ENCODE assay signal across 8 cellular contexts in the genomic region with DNA sequence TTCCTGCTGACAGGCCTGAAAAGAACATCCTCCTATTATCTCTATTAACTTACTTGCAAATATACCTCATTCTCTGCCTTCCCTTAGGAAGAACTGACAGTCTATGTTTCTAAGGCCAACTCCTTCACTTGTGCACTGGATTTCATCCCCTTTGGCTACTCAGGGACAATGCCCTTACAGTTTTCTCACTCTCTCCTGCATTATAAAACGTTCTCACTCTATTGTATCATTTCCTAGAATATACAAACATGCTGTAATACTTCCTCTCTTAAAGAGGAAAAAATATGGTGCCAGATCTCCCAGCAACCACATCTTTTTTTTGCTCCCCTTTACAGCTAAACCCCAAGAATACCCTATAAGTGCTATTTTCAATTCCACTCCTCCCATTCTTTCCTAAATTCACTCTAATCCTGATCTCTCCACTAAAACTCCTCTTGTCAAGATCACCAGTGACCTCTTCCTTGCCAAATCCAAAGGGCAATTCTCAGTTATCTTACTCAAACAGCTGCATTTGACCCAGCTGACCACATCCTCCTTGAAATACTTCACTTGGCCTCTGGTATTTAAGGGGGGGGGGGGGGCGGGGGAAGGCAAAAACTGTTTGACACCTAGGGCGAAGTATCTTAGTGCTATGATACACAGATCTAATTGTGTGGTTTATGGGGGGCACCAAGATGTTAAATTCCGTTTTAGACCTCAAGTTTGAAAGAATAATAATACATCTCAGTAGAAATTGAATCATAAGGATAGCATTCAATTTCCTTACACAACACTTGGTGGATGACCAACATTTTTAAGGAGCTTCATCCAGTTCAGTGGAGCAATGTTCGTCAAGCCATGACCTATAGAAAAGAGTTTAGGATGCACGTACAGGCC. TPM values are rescaled to one million over a fixed set of nuclear protein-coding genes. Genes with fewer than 3 reads are reported as not detected.
DNase-seq lines count a peak whose midpoint lies in the region; ATAC-seq and TF ChIP-seq lines count a peak whose summit lies in the region.

No MANE protein-coding gene starts in this region.

- intact Hi-C loops in spleen (cut with DNase I; ENCODE audit: low total_unique reads): no loop called here

- H3K36me3 ChIP-seq in SK-N-MC (ENCODE audit: insufficient read depth, low read length): peaks cover 60% of the 10 kb centered on the region
- H3K36me3 ChIP-seq in spleen: peaks cover 0 to 35% (median 13%) of the 10 kb centered on the region in 6 donors

- peaks cover 32 to 85% (median 65%) of the 10 kb centered on the region in 6 donors for H3K4me1 ChIP-seq in spleen

- H3K27ac Mint-ChIP-seq in stimulated activated naive CD8-positive, alpha-beta T cell treated with anti-CD3 and anti-CD28 coated beads, Interleukin-15, Interleukin-2, amounts not matched to agents 100 ng/mL and 50 ng/mL, for 24 hours: peak overlapping the region; percentile 53
- no peak overlapping the region for H3K27ac Mint-ChIP-seq in stimulated activated naive CD8-positive, alpha-beta T cell treated with anti-CD3 and anti-CD28 coated beads, Interleukin-15, amount 100 ng/mL, for 72 hours

- no peak for ATAC-seq in stimulated activated naive CD8-positive, alpha-beta T cell treated with anti-CD3 and anti-CD28 coated beads, Interleukin-15, amount 100 ng/mL, for 72 hours
- ATAC-seq in GM21825 (IDR thresholded peaks at IDR 0.05; ENCODE audit: unreplicated experiment): no peak

- WGBS in spleen, 5 donors: 13 to 25% (median 20%) methylated on average over 6 of the region's 6 CpGs

- no peak overlapping the region for H3K4me3 Mint-ChIP-seq in stimulated activated naive CD8-positive, alpha-beta T cell treated with anti-CD3 and anti-CD28 coated beads, Interleukin-15, Interleukin-2, amounts not matched to agents 100 ng/mL and 50 ng/mL, for 24 hours
- H3K4me3 Mint-ChIP-seq in stimulated activated naive CD8-positive, alpha-beta T cell treated with anti-CD3 and anti-CD28 coated beads, Interleukin-15, amount 100 ng/mL, for 72 hours: peak overlapping the region in 1 of 2 donors; percentile 90

- peaks cover 41% of the 10 kb centered on the region for H3K36me3 Mint-ChIP-seq in stimulated activated naive CD8-positive, alpha-beta T cell treated with anti-CD3 and anti-CD28 coated beads, Interleukin-15, Interleukin-2, amounts not matched to agents 100 ng/mL and 50 ng/mL, for 24 hours (ENCODE audit: low read depth)

- H3K4me3 ChIP-seq in SK-N-MC: peak overlapping the region; percentile 89
- H3K4me3 ChIP-seq in fibroblast of villous mesenchyme (ENCODE audit: low read depth, low read length): peak overlapping the region; percentile 97
- peak overlapping the region; percentile 4 to 92 (median 66) for H3K4me3 ChIP-seq in spleen

- no peak for TF ChIP-seq POLR2A in spleen (IDR thresholded peaks at IDR 0.05)

- H3K27ac ChIP-seq in SK-N-MC (no peak overlapping the region), spleen (peak overlapping the region; percentile 93 to 100 (median 99))

- 0 out of 2 replicates have a peak, but pooled peaks cover 5% of the 10 kb centered on the region for H3K9me3 ChIP-seq in SK-N-MC (ENCODE audit: low read depth, low read length)
- H3K9me3 ChIP-seq in spleen: no peaks in the 10 kb centered on the region

- DNase-seq in stimulated activated naive CD8-positive, alpha-beta T cell treated with anti-CD3 and anti-CD28 coated beads, Interleukin-15, amount 100 ng/mL, for 72 hours: no peak
- DNase-seq in SK-N-MC (ENCODE audit: low read depth, low spot score) (no peak), fibroblast of villous mesenchyme (ENCODE audit: low read depth) (peak; percentile 81), spleen (no peak), 8988T (no peak), NCI-H1930 (lab: John Stamatoyannopoulos, UW) (no peak)

- H3K9me3 Mint-ChIP-seq in stimulated activated naive CD8-positive, alpha-beta T cell treated with anti-CD3 and anti-CD28 coated beads, Interleukin-15, Interleukin-2, amounts not matched to agents 100 ng/mL and 50 ng/mL, for 24 hours: peaks cover 7% of the 10 kb centered on the region
- peaks cover 7% of the 10 kb centered on the region in 2 donors for H3K9me3 Mint-ChIP-seq in stimulated activated naive CD8-positive, alpha-beta T cell treated with anti-CD3 and anti-CD28 coated beads, Interleukin-15, amount 100 ng/mL, for 72 hours

- H3K27me3 Mint-ChIP-seq in stimulated activated naive CD8-positive, alpha-beta T cell treated with anti-CD3 and anti-CD28 coated beads, Interleukin-15, Interleukin-2, amounts not matched to agents 100 ng/mL and 50 ng/mL, for 24 hours: no peaks in the 10 kb centered on the region
- H3K27me3 Mint-ChIP-seq in stimulated activated naive CD8-positive, alpha-beta T cell treated with anti-CD3 and anti-CD28 coated beads, Interleukin-15, amount 100 ng/mL, for 72 hours: no peaks in the 10 kb centered on the region

- TF ChIP-seq CTCF in fibroblast of villous mesenchyme (IDR thresholded peaks at IDR 0.05; ENCODE audit: insufficient read depth, low read depth, low read length): no peak
- TF ChIP-seq CTCF in spleen (IDR thresholded peaks at IDR 0.05 in 8 of 11, conservative IDR thresholded peaks at IDR 0.05 in 3 of 11): no peak

- H3K4me1 Mint-ChIP-seq in stimulated activated naive CD8-positive, alpha-beta T cell treated with anti-CD3 and anti-CD28 coated beads, Interleukin-15, Interleukin-2, amounts not matched to agents 100 ng/mL and 50 ng/mL, for 24 hours (ENCODE audit: low read depth): peaks cover 29% of the 10 kb centered on the region
- peaks cover 35% of the 10 kb centered on the region for H3K4me1 Mint-ChIP-seq in stimulated activated naive CD8-positive, alpha-beta T cell treated with anti-CD3 and anti-CD28 coated beads, Interleukin-15, amount 100 ng/mL, for 72 hours

- peak overlapping the region; percentile 85 for H3K9ac ChIP-seq in SK-N-MC (ENCODE audit: insufficient read length)

- H3K27me3 ChIP-seq in spleen (replicated peaks in 1 of 7): no peaks in the 10 kb centered on the region

RNA-seq across cellular contexts. Expression of a gene that starts 1.6 kb away (rescaled TPM):
- total RNA-seq in fibroblast of villous mesenchyme (18.7 and 43.2 TPM in 2 replicates), spleen (10 to 100 TPM; 36.0 to 51.2 (median 42.6) TPM)
- polyA plus RNA-seq in spleen: 10 to 100 TPM in 2 of 3 donors, 1 to 10 TPM in 1; 9.4 to 24.2 (median 14.4) TPM

RNA-seq across cellular contexts. Expression of a gene that starts 1.7 kb away (rescaled TPM):
- total RNA-seq in fibroblast of villous mesenchyme: 11.0 and 18.1 TPM in 2 replicates
- total RNA-seq in spleen: 10 to 100 TPM; 17.9 to 42.0 (median 25.7) TPM
- 1 to 10 TPM; 3.1 to 5.3 (median 4.1) TPM for polyA plus RNA-seq in spleen

RNA-seq across cellular contexts. Expression of a gene that starts 43.3 kb away (rescaled TPM):
- total RNA-seq in fibroblast of villous mesenchyme (not detected in 2 replicates), spleen (not detected)
- polyA plus RNA-seq in spleen: under 1 TPM in 1 of 3 donors, not detected in 2; 0.74 TPM
